In genomic region chr19:6802336-6803035, GRCh38 we compare ENCODE assay signal across 9 cellular contexts. TPM values are rescaled to one million over a fixed set of nuclear protein-coding genes. Genes with fewer than 3 reads are reported as not detected.
DNase-seq lines count a peak whose midpoint lies in the region; ATAC-seq and TF ChIP-seq lines count a peak whose summit lies in the region.
"Had no signal": no experiment of that assay in that cellular context is flagged by ENCODE, and none has a peak within 500 bp of the region (broad histone marks: within the 10 kb centered on the region; RNA-seq: fewer than 3 reads in every experiment).

No MANE protein-coding gene starts in this region.

- H3K36me3 ChIP-seq in SU-DHL-6 (ENCODE audit: low read length) (no peaks in the 10 kb centered on the region), testis (ENCODE audit: low read depth, missing control alignments) (no peaks in the 10 kb centered on the region)

- TF ChIP-seq CTCF in GM13977 (IDR thresholded peaks at IDR 0.05; ENCODE audit: extremely low read depth, insufficient read depth, missing control alignments) (peak; percentile 36), SU-DHL-6 (IDR thresholded peaks at IDR 0.05; ENCODE audit: insufficient read depth, low read length, poor library complexity, severe bottlenecking) (peak; percentile 42), testis (IDR thresholded peaks at IDR 0.05) (no peak)

- H2AFZ ChIP-seq in SU-DHL-6 (ENCODE audit: low read depth, low read length, severe bottlenecking): no peak overlapping the region

- DNase-seq in GM13977 (ENCODE audit: low spot score) (peak; percentile 62), naive B cell (peak; percentile 65), testis (peak; percentile 30), NCI-H2227 treated with DMSO at 0.1 percent for 48 hours (lab: John Stamatoyannopoulos, UW) (no peak)

- no peaks in the 10 kb centered on the region for H3K9me3 Mint-ChIP-seq in activated naive CD8-positive, alpha-beta T cell (ENCODE audit: low read depth)
- no peaks in the 10 kb centered on the region for H3K9me3 Mint-ChIP-seq in naive B cell

- in situ Hi-C loops in GM13977 (cut with MboI; ENCODE audit: low pct_unique_long_range_greater_than_20kb, low sequenced_read_pairs, unreplicated experiment): no loop called here

- peaks cover 2% of the 10 kb centered on the region for H3K36me3 Mint-ChIP-seq in activated naive CD8-positive, alpha-beta T cell
- no peaks in the 10 kb centered on the region for H3K36me3 Mint-ChIP-seq in naive B cell

- ATAC-seq in HG03097 (IDR thresholded peaks at IDR 0.05; ENCODE audit: low FRiP score, unreplicated experiment) (peak; percentile 57), naive B cell (ENCODE audit: low read depth in 2 of 2) (peak; percentile 51 to 63), HG03439 (IDR thresholded peaks at IDR 0.05; ENCODE audit: unreplicated experiment) (no peak)

- H3K27ac ChIP-seq in SU-DHL-6 (ENCODE audit: low read depth, low read length): peak overlapping the region; percentile 93
- no peak overlapping the region for H3K27ac ChIP-seq in testis
- H3K27ac ChIP-seq: VCaP had no signal

- peaks cover 35% of the 10 kb centered on the region for H3F3A ChIP-seq in SU-DHL-6 (ENCODE audit: insufficient read depth)

- no peaks in the 10 kb centered on the region for H3K27me3 ChIP-seq in SU-DHL-6 (ENCODE audit: low read length)
- H3K27me3 ChIP-seq in testis: no peaks in the 10 kb centered on the region

- H3K9me2 ChIP-seq in SU-DHL-6 (replicated peaks; ENCODE audit: insufficient read depth, low read length): no peaks in the 10 kb centered on the region

- no peaks in the 10 kb centered on the region for H3K27me3 Mint-ChIP-seq in activated naive CD8-positive, alpha-beta T cell
- no peaks in the 10 kb centered on the region for H3K27me3 Mint-ChIP-seq in naive B cell

- H3K4me1 ChIP-seq in testis: no peaks in the 10 kb centered on the region

- peaks cover 60% of the 10 kb centered on the region for H3K4me1 Mint-ChIP-seq in activated naive CD8-positive, alpha-beta T cell (ENCODE audit: low read depth)
- peaks cover 59 to 91% (median 72%) of the 10 kb centered on the region in 3 donors for H3K4me1 Mint-ChIP-seq in naive B cell

- peak overlapping the region; percentile 99 for H3K27ac Mint-ChIP-seq in activated naive CD8-positive, alpha-beta T cell
- H3K27ac Mint-ChIP-seq in naive B cell: peak overlapping the region; percentile 93 to 99 (median 98)

- peak overlapping the region; percentile 68 for H3K4me2 ChIP-seq in SU-DHL-6 (ENCODE audit: low read depth, low read length, poor library complexity, severe bottlenecking)

- intact Hi-C loops in testis (cut with DNase I; ENCODE audit: low total_unique reads): no loop called here

- H3K4me3 Mint-ChIP-seq in activated naive CD8-positive, alpha-beta T cell: peak overlapping the region; percentile 99
- H3K4me3 Mint-ChIP-seq in naive B cell: peak overlapping the region; percentile 85 to 97 (median 94)

- H3K79me2 ChIP-seq in SU-DHL-6 (ENCODE audit: insufficient read depth, low read length): peaks cover 71% of the 10 kb centered on the region

- peak overlapping the region; percentile 57 for H3K9ac ChIP-seq in SU-DHL-6 (ENCODE audit: low read length)

- no peak for TF ChIP-seq POLR2A in testis (IDR thresholded peaks at IDR 0.05)

- no peaks in the 10 kb centered on the region for H4K20me1 ChIP-seq in SU-DHL-6 (ENCODE audit: low read depth, low read length)

- H3K9me3 ChIP-seq in SU-DHL-6 (ENCODE audit: insufficient read depth, low read length) (no peaks in the 10 kb centered on the region), testis (no peaks in the 10 kb centered on the region)

- H3K4me3 ChIP-seq in SU-DHL-6 (ENCODE audit: insufficient read depth, low read length, poor library complexity, severe bottlenecking): peak overlapping the region; percentile 30
- H3K4me3 ChIP-seq in testis: no peak overlapping the region

- 42 to 58% methylated on average over 9 of the region's 9 CpGs for WGBS in testis, 2 donors

RNA-seq across cellular contexts. Expression of gene VAV1, which starts 30.0 kb away (rescaled TPM):
- polyA plus RNA-seq in naive B cell (ENCODE audit: low read depth in 6 of 6): 10 to 100 TPM; 17.9 to 34.0 (median 23.7) TPM
- total RNA-seq in testis: 1 to 10 TPM; 1.1 to 4.5 TPM
- polyA plus RNA-seq in testis (ENCODE audit: insufficient read depth, low read depth, low replicate concordance): 8.9 TPM

RNA-seq across cellular contexts. Expression of gene SH2D3A, which starts 35.3 kb away (rescaled TPM):
- polyA plus RNA-seq in naive B cell (ENCODE audit: low read depth in 6 of 6) (10 to 100 TPM in 5 of 6 donors, 1 to 10 TPM in 1; 7.5 to 39.5 (median 22.3) TPM), testis (ENCODE audit: insufficient read depth, low read depth, low replicate concordance) (12.8 TPM)
- 1 to 10 TPM; 7.4 to 7.5 TPM for total RNA-seq in testis

Comparison
In these comparisons a context has a peak if more than half of its experiments do, and no peak if none do; other contexts are left out.
1. CTCF ChIP-seq: peak in GM13977 (single experiment) and SU-DHL-6 (single experiment); none in testis (0 of 3).